1 cellular context compared by ENCODE assay signal in genomic region chr11:118198370-118198769, GRCh38.
TF ChIP-seq lines count a peak whose summit lies in the region.

No MANE protein-coding gene starts in this region.

TF ChIP-seq in HepG2, 621 proteins besides CTCF, POLR2A, EP300 and RAD21 (continued from another document and continues in another):
- TF ChIP-seq KLF9 (CRISPR knock-in tag; IDR thresholded peaks at IDR 0.05; ENCODE audit: low read depth) (no peak), RARA (CRISPR knock-in tag; IDR thresholded peaks at IDR 0.05) (peak; percentile 17; the same call in 1 of the 2 replicates), ZNF639 (CRISPR knock-in tag; conservative IDR thresholded peaks at IDR 0.05) (no peak), ZBTB3 (CRISPR knock-in tag; IDR thresholded peaks at IDR 0.05; ENCODE audit: borderline replicate concordance, low read depth) (no peak), GATAD2A (CRISPR knock-in tag; IDR thresholded peaks at IDR 0.05) (peak; percentile 45), ZNF18 (CRISPR knock-in tag; IDR thresholded peaks at IDR 0.05; ENCODE audit: insufficient replicate concordance) (no peak), ZFP37 (CRISPR knock-in tag; IDR thresholded peaks at IDR 0.05; ENCODE audit: borderline replicate concordance) (no peak), CEBPG (CRISPR knock-in tag; IDR thresholded peaks at IDR 0.05) (0 out of 2 replicates have a peak, but pooled peaks have one; percentile 12), PATZ1 (CRISPR knock-in tag; IDR thresholded peaks at IDR 0.05) (peak; percentile 97), FOXK2 (IDR thresholded peaks at IDR 0.05) (no peak), HOXA9 (CRISPR knock-in tag; IDR thresholded peaks at IDR 0.05; ENCODE audit: borderline replicate concordance) (no peak), NFATC3 (CRISPR knock-in tag; IDR thresholded peaks at IDR 0.05) (no peak), ZNF772 (CRISPR knock-in tag; IDR thresholded peaks at IDR 0.05) (no peak), HNF4G (IDR thresholded peaks at IDR 0.05; ENCODE audit: borderline replicate concordance, low read depth, low read length) (peak; percentile 35; the same call in 1 of the 2 replicates), HNF4G (CRISPR knock-in tag; IDR thresholded peaks at IDR 0.05; ENCODE audit: borderline replicate concordance, low read depth) (no peak), IRF2 (CRISPR knock-in tag; IDR thresholded peaks at IDR 0.05) (0 out of 2 replicates have a peak, but pooled peaks have one; percentile 40), NFKB2 (CRISPR knock-in tag; IDR thresholded peaks at IDR 0.05; ENCODE audit: borderline replicate concordance) (peak; percentile 36; the same call in 1 of the 2 replicates), TFDP2 (CRISPR knock-in tag; IDR thresholded peaks at IDR 0.05) (0 out of 2 replicates have a peak, but pooled peaks have one; percentile 34), ARNT (IDR thresholded peaks at IDR 0.05) (no peak), GABPB1 (CRISPR knock-in tag; IDR thresholded peaks at IDR 0.05) (peak; percentile 46), HNF4A (CRISPR knock-in tag; IDR thresholded peaks at IDR 0.05) (peak; percentile 55), ZBTB37 (CRISPR knock-in tag; IDR thresholded peaks at IDR 0.05) (no peak), DMAP1 (CRISPR knock-in tag; IDR thresholded peaks at IDR 0.05) (0 out of 2 replicates have a peak, but pooled peaks have one; percentile 6), RFX1 (IDR thresholded peaks at IDR 0.05) (no peak), ZNF841 (CRISPR knock-in tag; IDR thresholded peaks at IDR 0.05; ENCODE audit: borderline replicate concordance) (no peak), TAF1 (CRISPR knock-in tag; IDR thresholded peaks at IDR 0.05) (0 out of 2 replicates have a peak, but pooled peaks have one; percentile 17), GABPA (IDR thresholded peaks at IDR 0.05; ENCODE audit: low read depth, low read length) (no peak), GABPA (CRISPR knock-in tag; IDR thresholded peaks at IDR 0.05; ENCODE audit: low read depth) (0 out of 2 replicates have a peak, but pooled peaks have one; percentile 38), MIXL1 (CRISPR knock-in tag; IDR thresholded peaks at IDR 0.05) (peak; percentile 34; the same call in 1 of the 2 replicates), SNAPC2 (CRISPR knock-in tag; IDR thresholded peaks at IDR 0.05) (no peak), TEAD3 (CRISPR knock-in tag; optimal IDR thresholded peaks at IDR 0.05; ENCODE audit: borderline replicate concordance) (peak; percentile 33), RAD51 (IDR thresholded peaks at IDR 0.05; ENCODE audit: borderline replicate concordance) (no peak), CREB1 (IDR thresholded peaks at IDR 0.05) (no peak), CREB1 (CRISPR knock-in tag; IDR thresholded peaks at IDR 0.05) (no peak), ZNF367 (CRISPR knock-in tag; IDR thresholded peaks at IDR 0.05; ENCODE audit: borderline replicate concordance) (no peak), MIER3 (CRISPR knock-in tag; IDR thresholded peaks at IDR 0.05; ENCODE audit: borderline replicate concordance) (no peak), SOX5 (CRISPR knock-in tag; IDR thresholded peaks at IDR 0.05; ENCODE audit: borderline replicate concordance) (peak; percentile 26; the same call in 1 of the 2 replicates), MAZ (IDR thresholded peaks at IDR 0.05; ENCODE audit: borderline replicate concordance, low read depth, low read length) (0 out of 2 replicates have a peak, but pooled peaks have one; percentile 43), MAZ (CRISPR knock-in tag; IDR thresholded peaks at IDR 0.05; ENCODE audit: low read depth) (no peak), THAP11 (CRISPR knock-in tag; IDR thresholded peaks at IDR 0.05) (0 out of 2 replicates have a peak, but pooled peaks have one; percentile 19), MTA3 (CRISPR knock-in tag; IDR thresholded peaks at IDR 0.05) (no peak), ETV5 (CRISPR knock-in tag; IDR thresholded peaks at IDR 0.05; ENCODE audit: borderline replicate concordance) (peak; percentile 70)
- TF ChIP-seq, protein P1, sequence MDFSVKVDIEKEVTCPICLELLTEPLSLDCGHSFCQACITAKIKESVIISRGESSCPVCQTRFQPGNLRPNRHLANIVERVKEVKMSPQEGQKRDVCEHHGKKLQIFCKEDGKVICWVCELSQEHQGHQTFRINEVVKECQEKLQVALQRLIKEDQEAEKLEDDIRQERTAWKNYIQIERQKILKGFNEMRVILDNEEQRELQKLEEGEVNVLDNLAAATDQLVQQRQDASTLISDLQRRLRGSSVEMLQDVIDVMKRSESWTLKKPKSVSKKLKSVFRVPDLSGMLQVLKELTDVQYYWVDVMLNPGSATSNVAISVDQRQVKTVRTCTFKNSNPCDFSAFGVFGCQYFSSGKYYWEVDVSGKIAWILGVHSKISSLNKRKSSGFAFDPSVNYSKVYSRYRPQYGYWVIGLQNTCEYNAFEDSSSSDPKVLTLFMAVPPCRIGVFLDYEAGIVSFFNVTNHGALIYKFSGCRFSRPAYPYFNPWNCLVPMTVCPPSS (IDR thresholded peaks at IDR 0.05) = no peak
- TF ChIP-seq, protein P2, sequence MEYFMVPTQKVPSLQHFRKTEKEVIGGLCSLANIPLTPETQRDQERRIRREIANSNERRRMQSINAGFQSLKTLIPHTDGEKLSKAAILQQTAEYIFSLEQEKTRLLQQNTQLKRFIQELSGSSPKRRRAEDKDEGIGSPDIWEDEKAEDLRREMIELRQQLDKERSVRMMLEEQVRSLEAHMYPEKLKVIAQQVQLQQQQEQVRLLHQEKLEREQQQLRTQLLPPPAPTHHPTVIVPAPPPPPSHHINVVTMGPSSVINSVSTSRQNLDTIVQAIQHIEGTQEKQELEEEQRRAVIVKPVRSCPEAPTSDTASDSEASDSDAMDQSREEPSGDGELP (IDR thresholded peaks at IDR 0.05; ENCODE audit: borderline replicate concordance, low read depth) = no peak
- TF ChIP-seq, protein P3, sequence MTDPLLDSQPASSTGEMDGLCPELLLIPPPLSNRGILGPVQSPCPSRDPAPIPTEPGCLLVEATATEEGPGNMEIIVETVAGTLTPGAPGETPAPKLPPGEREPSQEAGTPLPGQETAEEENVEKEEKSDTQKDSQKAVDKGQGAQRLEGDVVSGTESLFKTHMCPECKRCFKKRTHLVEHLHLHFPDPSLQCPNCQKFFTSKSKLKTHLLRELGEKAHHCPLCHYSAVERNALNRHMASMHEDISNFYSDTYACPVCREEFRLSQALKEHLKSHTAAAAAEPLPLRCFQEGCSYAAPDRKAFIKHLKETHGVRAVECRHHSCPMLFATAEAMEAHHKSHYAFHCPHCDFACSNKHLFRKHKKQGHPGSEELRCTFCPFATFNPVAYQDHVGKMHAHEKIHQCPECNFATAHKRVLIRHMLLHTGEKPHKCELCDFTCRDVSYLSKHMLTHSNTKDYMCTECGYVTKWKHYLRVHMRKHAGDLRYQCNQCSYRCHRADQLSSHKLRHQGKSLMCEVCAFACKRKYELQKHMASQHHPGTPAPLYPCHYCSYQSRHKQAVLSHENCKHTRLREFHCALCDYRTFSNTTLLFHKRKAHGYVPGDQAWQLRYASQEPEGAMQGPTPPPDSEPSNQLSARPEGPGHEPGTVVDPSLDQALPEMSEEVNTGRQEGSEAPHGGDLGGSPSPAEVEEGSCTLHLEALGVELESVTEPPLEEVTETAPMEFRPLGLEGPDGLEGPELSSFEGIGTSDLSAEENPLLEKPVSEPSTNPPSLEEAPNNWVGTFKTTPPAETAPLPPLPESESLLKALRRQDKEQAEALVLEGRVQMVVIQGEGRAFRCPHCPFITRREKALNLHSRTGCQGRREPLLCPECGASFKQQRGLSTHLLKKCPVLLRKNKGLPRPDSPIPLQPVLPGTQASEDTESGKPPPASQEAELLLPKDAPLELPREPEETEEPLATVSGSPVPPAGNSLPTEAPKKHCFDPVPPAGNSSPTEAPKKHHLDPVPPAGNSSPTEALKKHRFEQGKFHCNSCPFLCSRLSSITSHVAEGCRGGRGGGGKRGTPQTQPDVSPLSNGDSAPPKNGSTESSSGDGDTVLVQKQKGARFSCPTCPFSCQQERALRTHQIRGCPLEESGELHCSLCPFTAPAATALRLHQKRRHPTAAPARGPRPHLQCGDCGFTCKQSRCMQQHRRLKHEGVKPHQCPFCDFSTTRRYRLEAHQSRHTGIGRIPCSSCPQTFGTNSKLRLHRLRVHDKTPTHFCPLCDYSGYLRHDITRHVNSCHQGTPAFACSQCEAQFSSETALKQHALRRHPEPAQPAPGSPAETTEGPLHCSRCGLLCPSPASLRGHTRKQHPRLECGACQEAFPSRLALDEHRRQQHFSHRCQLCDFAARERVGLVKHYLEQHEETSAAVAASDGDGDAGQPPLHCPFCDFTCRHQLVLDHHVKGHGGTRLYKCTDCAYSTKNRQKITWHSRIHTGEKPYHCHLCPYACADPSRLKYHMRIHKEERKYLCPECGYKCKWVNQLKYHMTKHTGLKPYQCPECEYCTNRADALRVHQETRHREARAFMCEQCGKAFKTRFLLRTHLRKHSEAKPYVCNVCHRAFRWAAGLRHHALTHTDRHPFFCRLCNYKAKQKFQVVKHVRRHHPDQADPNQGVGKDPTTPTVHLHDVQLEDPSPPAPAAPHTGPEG (CRISPR knock-in tag; IDR thresholded peaks at IDR 0.05) = 0 out of 2 replicates have a peak, but pooled peaks have one; percentile 62
- TF ChIP-seq, protein P4, sequence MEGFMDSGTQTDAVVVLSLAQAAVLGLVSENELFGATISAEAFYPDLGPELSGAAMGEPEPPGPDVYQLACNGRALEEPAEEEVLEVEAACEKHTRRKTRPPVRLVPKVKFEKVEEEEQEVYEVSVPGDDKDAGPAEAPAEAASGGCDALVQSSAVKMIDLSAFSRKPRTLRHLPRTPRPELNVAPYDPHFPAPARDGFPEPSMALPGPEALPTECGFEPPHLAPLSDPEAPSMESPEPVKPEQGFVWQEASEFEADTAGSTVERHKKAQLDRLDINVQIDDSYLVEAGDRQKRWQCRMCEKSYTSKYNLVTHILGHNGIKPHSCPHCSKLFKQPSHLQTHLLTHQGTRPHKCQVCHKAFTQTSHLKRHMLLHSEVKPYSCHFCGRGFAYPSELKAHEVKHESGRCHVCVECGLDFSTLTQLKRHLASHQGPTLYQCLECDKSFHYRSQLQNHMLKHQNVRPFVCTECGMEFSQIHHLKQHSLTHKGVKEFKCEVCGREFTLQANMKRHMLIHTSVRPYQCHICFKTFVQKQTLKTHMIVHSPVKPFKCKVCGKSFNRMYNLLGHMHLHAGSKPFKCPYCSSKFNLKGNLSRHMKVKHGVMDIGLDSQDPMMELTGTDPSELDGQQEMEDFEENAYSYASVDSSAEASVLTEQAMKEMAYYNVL (CRISPR knock-in tag; IDR thresholded peaks at IDR 0.05; ENCODE audit: borderline replicate concordance) = 0 out of 2 replicates have a peak, but pooled peaks have one; percentile 36
